In genomic region chr2:119659601-119660342, GRCh38 we compare ENCODE assay signal across 9 cellular contexts. TPM values are rescaled to one million over a fixed set of nuclear protein-coding genes. Genes with fewer than 3 reads are reported as not detected.
DNase-seq lines count a peak whose midpoint lies in the region; ATAC-seq and TF ChIP-seq lines count a peak whose summit lies in the region.
"Had no signal": no experiment of that assay in that cellular context is flagged by ENCODE, and none has a peak within 500 bp of the region (broad histone marks: within the 10 kb centered on the region; RNA-seq: fewer than 3 reads in every experiment).

No MANE protein-coding gene starts in this region.

- H3K27ac ChIP-seq in dorsolateral prefrontal cortex, result no peak overlapping the region
- H3K27ac ChIP-seq: BLaER1 treated with 17β-estradiol and CSF1 and Interleukin-3, amounts not matched to agents 10 nM and 100 nM had no signal

- H3K4me3 ChIP-seq in dorsolateral prefrontal cortex, result no peak overlapping the region
- H3K4me3 ChIP-seq: BLaER1 treated with 17β-estradiol and CSF1 and Interleukin-3, amounts not matched to agents 10 nM and 100 nM had no signal

- H3K27me3 ChIP-seq in dorsolateral prefrontal cortex, result no peaks in the 10 kb centered on the region
- H3K27me3 ChIP-seq: BLaER1 treated with 17β-estradiol and CSF1 and Interleukin-3, amounts not matched to agents 10 nM and 100 nM had no signal

- TF ChIP-seq CTCF in LNCAP (IDR thresholded peaks at IDR 0.05) (peak; percentile 81), dorsolateral prefrontal cortex (IDR thresholded peaks at IDR 0.05 in 54 of 56, conservative IDR thresholded peaks at IDR 0.05 in 2 of 56; ENCODE audit: low read depth in 1 of 56, partially characterized antibody in 56 of 56) (peak; percentile 62 to 91 (median 82))

- intact Hi-C loops in dorsolateral prefrontal cortex (cut with DNase I), result loop anchor here in 1 of 2 donors (2.0 to 5.0 kb wide), 2 partner anchors 19 to 252 kb away; no protein-coding TSS in a partner anchor

- H3K9me3 Mint-ChIP-seq in T-cell, result no peaks in the 10 kb centered on the region

- DNase-seq in NCI-H1436 (lab: John Stamatoyannopoulos, UW), result peak; percentile 22
- DNase-seq in NCI-H1436 treated with DMSO at 0.1 percent for 48 hours (lab: John Stamatoyannopoulos, UW), result no peak
- peak in 19 of 34 experiments; percentile 5 to 35 (median 21) for DNase-seq in T-cell
- peak in 1 of 10 donors; percentile 51 for DNase-seq in dorsolateral prefrontal cortex
- DNase-seq in myocyte (ENCODE audit: low read depth), result peak; percentile 47

- POLR2A ChIA-PET in T-cell (lab: Charles Lee), result interaction anchor here in 1 of 2 donors (0.6 kb wide), 1 partner anchor 19 kb away, joined by 8 read pairs; the partner anchor contains the start of gene TMEM177

- ATAC-seq in T-cell (replicated peaks in 1 of 4), result peak in 2 of 4 experiments; percentile 40 to 51
- no peak for ATAC-seq in GM18498 (IDR thresholded peaks at IDR 0.05; ENCODE audit: unreplicated experiment)
- ATAC-seq in GM18870 (IDR thresholded peaks at IDR 0.05; ENCODE audit: unreplicated experiment), result no peak

- no peak overlapping the region for H3K4me3 Mint-ChIP-seq in T-cell

- no peaks in the 10 kb centered on the region for H3K36me3 Mint-ChIP-seq in T-cell

- CTCF ChIA-PET in T-cell (lab: Charles Lee), result interaction anchor here (0.6 to 1.0 kb wide), 3 partner anchors 10 to 587 kb away, joined by 3 to 4 read pairs (median 4); no protein-coding TSS in a partner anchor

- H3K27me3 Mint-ChIP-seq in T-cell, result peaks cover 3 to 12% of the 10 kb centered on the region in 2 donors

- H3K4me1 Mint-ChIP-seq in T-cell, result peaks cover 7 to 14% (median 12%) of the 10 kb centered on the region in 3 donors

- H3K27ac Mint-ChIP-seq in T-cell, result peak overlapping the region in 1 of 2 donors; percentile 40

RNA-seq across cellular contexts. Expression of gene TMEM177, which starts 19.2 kb away (rescaled TPM):
- total RNA-seq in T-cell (10 to 100 TPM in 3 of 5 donors, 1 to 10 TPM in 2; 3.3 to 18.4 (median 16.1) TPM), dorsolateral prefrontal cortex (10 to 100 TPM; 13.0 to 30.4 (median 20.3) TPM), myocyte (12.3 and 16.7 TPM in 2 replicates)
- 8.4 TPM for polyA plus RNA-seq in myocyte (2012)
